1 cellular context compared by ENCODE assay signal in the genomic region with DNA sequence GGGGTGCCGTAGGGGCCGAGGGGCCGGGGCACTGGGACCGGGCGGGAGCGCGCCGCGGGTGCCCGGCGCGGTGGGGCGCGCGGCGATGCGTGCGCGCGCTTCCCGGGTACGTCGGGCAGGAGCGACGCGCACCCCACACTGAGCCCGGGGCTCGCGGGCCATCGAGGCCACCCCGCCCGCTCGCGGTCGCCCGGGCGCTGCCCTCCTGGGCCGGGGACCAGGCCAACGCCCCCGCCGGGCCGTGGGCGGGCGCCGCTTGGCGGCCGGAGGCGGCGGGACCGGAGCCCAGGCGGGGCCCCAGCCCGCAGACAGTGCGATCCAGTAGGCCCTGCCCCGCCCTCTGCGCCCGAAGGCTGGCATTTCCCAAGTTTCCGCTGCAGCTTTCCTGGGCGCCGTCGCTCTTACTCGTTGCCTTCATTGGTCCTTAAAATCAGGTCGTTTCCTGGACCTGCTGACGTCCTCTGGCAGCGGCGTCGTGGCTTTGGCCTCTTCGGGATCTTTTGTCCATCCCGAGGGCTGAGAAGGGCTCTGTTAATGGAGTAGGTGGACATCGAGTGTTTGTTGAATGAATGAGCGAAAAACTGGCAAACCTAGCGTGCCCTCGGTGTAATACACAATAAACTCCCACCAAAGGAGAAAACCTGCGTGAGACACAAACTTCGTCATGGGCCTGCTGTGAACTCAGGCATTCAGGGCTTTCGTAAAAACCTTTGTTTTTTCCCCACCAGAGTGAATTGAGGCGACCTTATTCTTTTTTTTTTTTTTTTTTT.
TF ChIP-seq lines count a peak whose summit lies in the region.

No MANE protein-coding gene starts in this region.

TF ChIP-seq in WTC11, 78 proteins besides CTCF, POLR2A, EP300 and RAD21 (continued from another document):
- TF ChIP-seq, protein P1, sequence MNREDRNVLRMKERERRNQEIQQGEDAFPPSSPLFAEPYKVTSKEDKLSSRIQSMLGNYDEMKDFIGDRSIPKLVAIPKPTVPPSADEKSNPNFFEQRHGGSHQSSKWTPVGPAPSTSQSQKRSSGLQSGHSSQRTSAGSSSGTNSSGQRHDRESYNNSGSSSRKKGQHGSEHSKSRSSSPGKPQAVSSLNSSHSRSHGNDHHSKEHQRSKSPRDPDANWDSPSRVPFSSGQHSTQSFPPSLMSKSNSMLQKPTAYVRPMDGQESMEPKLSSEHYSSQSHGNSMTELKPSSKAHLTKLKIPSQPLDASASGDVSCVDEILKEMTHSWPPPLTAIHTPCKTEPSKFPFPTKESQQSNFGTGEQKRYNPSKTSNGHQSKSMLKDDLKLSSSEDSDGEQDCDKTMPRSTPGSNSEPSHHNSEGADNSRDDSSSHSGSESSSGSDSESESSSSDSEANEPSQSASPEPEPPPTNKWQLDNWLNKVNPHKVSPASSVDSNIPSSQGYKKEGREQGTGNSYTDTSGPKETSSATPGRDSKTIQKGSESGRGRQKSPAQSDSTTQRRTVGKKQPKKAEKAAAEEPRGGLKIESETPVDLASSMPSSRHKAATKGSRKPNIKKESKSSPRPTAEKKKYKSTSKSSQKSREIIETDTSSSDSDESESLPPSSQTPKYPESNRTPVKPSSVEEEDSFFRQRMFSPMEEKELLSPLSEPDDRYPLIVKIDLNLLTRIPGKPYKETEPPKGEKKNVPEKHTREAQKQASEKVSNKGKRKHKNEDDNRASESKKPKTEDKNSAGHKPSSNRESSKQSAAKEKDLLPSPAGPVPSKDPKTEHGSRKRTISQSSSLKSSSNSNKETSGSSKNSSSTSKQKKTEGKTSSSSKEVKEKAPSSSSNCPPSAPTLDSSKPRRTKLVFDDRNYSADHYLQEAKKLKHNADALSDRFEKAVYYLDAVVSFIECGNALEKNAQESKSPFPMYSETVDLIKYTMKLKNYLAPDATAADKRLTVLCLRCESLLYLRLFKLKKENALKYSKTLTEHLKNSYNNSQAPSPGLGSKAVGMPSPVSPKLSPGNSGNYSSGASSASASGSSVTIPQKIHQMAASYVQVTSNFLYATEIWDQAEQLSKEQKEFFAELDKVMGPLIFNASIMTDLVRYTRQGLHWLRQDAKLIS (CRISPR knock-in tag; IDR thresholded peaks at IDR 0.05; ENCODE audit: borderline replicate concordance) = no peak
- no peak for TF ChIP-seq NR1H2 (CRISPR knock-in tag; IDR thresholded peaks at IDR 0.05)
